In the genomic region with DNA sequence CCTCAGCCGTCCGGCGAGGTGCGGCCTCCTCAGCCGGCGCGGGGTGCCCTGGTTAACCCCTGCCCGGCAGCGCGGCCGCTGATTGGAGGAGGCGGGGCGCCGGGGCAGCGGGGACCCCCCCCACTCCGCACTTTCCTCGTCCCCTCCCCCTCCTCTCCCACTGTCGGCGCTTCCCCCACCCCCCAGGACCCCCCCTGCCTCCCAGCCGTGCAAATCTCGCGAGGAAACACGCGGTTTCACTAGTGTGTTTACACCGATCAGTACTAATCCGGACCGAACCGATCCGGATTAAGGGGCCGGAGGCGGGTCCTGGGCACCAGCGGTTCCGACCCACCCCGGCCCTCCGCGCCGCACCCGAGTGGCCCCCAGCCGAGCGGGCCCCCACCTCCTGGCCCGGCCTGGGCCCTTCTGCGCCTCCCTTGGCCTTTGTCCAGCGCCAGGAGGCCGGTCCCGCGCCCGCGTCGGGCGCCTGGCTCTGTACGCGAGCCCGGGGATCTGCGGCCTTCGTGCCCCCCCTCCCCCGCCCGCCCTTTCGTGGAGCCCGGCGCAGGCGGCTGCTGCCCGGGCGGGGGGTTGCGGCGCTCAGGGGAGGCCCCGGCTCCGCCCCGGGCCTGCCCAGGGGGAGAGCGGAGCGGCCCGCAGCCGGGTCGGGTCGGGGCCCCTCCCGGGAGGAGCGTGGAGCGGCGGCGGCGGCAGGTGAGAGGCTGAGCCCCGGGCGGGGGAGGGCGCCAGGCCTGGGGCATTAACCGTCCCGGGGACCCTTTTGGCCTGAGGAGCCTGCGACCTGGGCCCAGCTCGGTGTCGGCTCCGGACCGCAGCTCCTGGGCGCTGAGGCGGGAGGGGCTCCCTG, we compare ENCODE assay signal across 8 cellular contexts. TPM values are rescaled to one million over a fixed set of nuclear protein-coding genes. Genes with fewer than 3 reads are reported as not detected.
DNase-seq lines count a peak whose midpoint lies in the region; ATAC-seq, FAIRE-seq and TF ChIP-seq lines count a peak whose summit lies in the region.
"Not testable (repeated sequence)": the region's sequence is repeated elsewhere in the genome, so short reads cannot be mapped to it uniquely, and the experiment has no call there.

No MANE protein-coding gene starts in this region.

- peaks cover 19% of the 10 kb centered on the region for H3K4me1 Mint-ChIP-seq in progenitor cell of endocrine pancreas (ENCODE audit: low read depth)
- peaks cover 19% of the 10 kb centered on the region for H3K4me1 Mint-ChIP-seq in type B pancreatic cell (ENCODE audit: unreplicated experiment)

- not testable (repeated sequence) for TF ChIP-seq POLR2A in GM12892 (IDR thresholded peaks at IDR 0.05; ENCODE audit: low read depth, low read length)

- FAIRE-seq in GM12892 (lab: Jason Lieb, UNC) = peak; percentile 17

- peaks cover 61% of the 10 kb centered on the region for H3K4me1 ChIP-seq in left ventricle myocardium inferior

- H3K36me3 Mint-ChIP-seq in progenitor cell of endocrine pancreas (ENCODE audit: insufficient read depth) = peaks cover 10% of the 10 kb centered on the region
- H3K36me3 Mint-ChIP-seq in type B pancreatic cell = peaks cover 18% of the 10 kb centered on the region

- ATAC-seq in HG02870 (IDR thresholded peaks at IDR 0.05; ENCODE audit: unreplicated experiment) = peak; percentile 64

- not testable (repeated sequence) for H3K9me3 Mint-ChIP-seq in progenitor cell of endocrine pancreas (ENCODE audit: low read depth); type B pancreatic cell

- DNase-seq in GM12892 (ENCODE audit: insufficient read length) (peak; percentile 74), NCI-H1436 treated with DMSO at 0.1 percent for 48 hours (lab: John Stamatoyannopoulos, UW) (peak; percentile 19), T-helper 1 cell (peak; percentile 47 to 76 (median 72)), amniotic epithelial cell (ENCODE audit: low read depth) (peak; percentile 70), left ventricle myocardium inferior (peak; percentile 91), progenitor cell of endocrine pancreas (ENCODE audit: low spot score, unreplicated experiment) (peak; percentile 58), type B pancreatic cell (ENCODE audit: extremely low spot score, unreplicated experiment) (peak; percentile 87)

- H3K9me3 ChIP-seq in left ventricle myocardium inferior (replicated peaks) = not testable (repeated sequence)

- H3K27me3 Mint-ChIP-seq in progenitor cell of endocrine pancreas, type B pancreatic cell: not testable (repeated sequence)

- H3K27ac ChIP-seq in left ventricle myocardium inferior (replicated peaks) = peak overlapping the region; percentile 98

- not testable (repeated sequence) for TF ChIP-seq CTCF in left ventricle myocardium inferior (IDR thresholded peaks at IDR 0.05; ENCODE audit: borderline replicate concordance); progenitor cell of endocrine pancreas (IDR thresholded peaks at IDR 0.05; ENCODE audit: unreplicated experiment); type B pancreatic cell (conservative IDR thresholded peaks at IDR 0.05)

- peaks cover 13% of the 10 kb centered on the region for H3K36me3 ChIP-seq in left ventricle myocardium inferior

- H3K27ac Mint-ChIP-seq in progenitor cell of endocrine pancreas = peak overlapping the region; percentile 82
- H3K27ac Mint-ChIP-seq in type B pancreatic cell = not testable (repeated sequence)

- intact Hi-C loops in left ventricle myocardium inferior (cut with micrococcal nuclease) = not testable (repeated sequence)

- H3K4me3 Mint-ChIP-seq in progenitor cell of endocrine pancreas (ENCODE audit: low read depth) = peak overlapping the region; percentile 89
- not testable (repeated sequence) for H3K4me3 Mint-ChIP-seq in type B pancreatic cell

- H3K4me3 ChIP-seq in left ventricle myocardium inferior = peak overlapping the region; percentile 87

- not testable (repeated sequence) for H3K27me3 ChIP-seq in left ventricle myocardium inferior (ENCODE audit: low read depth)

RNA-seq across cellular contexts. Expression of gene METTL2B, which starts 54.8 kb away (rescaled TPM):
- 30.5 TPM for polyA plus RNA-seq in GM12892 (2012; ENCODE audit: missing spikeins)
- total RNA-seq in left ventricle myocardium inferior (19.5 TPM), progenitor cell of endocrine pancreas (36.9 and 37.0 TPM in 2 replicates), type B pancreatic cell (ENCODE audit: low replicate concordance) (32.1 and 36.8 TPM in 2 replicates)

Comparison
In these comparisons a context has a peak if more than half of its experiments do, and no peak if none do; other contexts are left out.
1. Peak in every context shown above with its lines: DNase-seq, ATAC-seq, H3K4me3 ChIP-seq and H3K27ac ChIP-seq.
2. DNase-seq: peak in every context shown above with its lines; median percentile 91 in left ventricle myocardium inferior; 87 in type B pancreatic cell; 74 in GM12892; 72 in T-helper 1 cell; 70 in amniotic epithelial cell; 58 in progenitor cell of endocrine pancreas; 19 in NCI-H1436 treated with DMSO at 0.1 percent for 48 hours.